22 cellular contexts compared by ENCODE assay signal in genomic region chr9:85268024-85268610, GRCh38.
"Had no signal": no experiment of that assay in that cellular context is flagged by ENCODE, and none has a peak within 500 bp of the region (broad histone marks: within the 10 kb centered on the region; RNA-seq: fewer than 3 reads in every experiment).

No MANE protein-coding gene starts in this region.

- H3K4me3 ChIP-seq: body of pancreas, gastrocnemius medialis, lung, testis, vagina had no signal

- H3K27me3 Mint-ChIP-seq: stimulated activated naive B cell treated with anti-CD40 and anti-IgM and Interleukin-4, amounts not matched to agents 10 μg/mL and 1 μg/mL and 100 μg/mL, for 72 hours had no signal

- H3K4me3 Mint-ChIP-seq: activated CD8-positive, alpha-beta T cell treated with anti-CD3 and anti-CD28 coated beads, Interleukin-2, amount 10 ng/mL, durations not matched to agents 7 days and 5 days; activated naive CD4-positive, alpha-beta T cell treated with anti-CD3 and anti-CD28 coated beads, Interleukin-2, amount 50 U/mL, for 24 hours; activated T-helper 1 cell treated with anti-CD3 and anti-CD28 coated beads, Interleukin-12 subunit alpha, Interleukin-12 subunit beta, Interleukin-2, Interleukin-4 antibody, amounts not matched to agents 30 ng/mL and 10 ng/mL and 1 ng/mL, durations not matched to agents 14 hours and 24 hours and 36 hours; natural killer cell treated with Interleukin-12 subunit alpha and Interleukin-12 subunit beta and Interleukin-15 and Interleukin-18, amount 100 ng/mL, for 72 hours; stimulated activated naive B cell treated with anti-CD40 and anti-IgM and Interleukin-4, amounts not matched to agents 10 μg/mL and 1 μg/mL and 100 μg/mL, for 72 hours had no signal

- H3K9me3 ChIP-seq: body of pancreas, gastrocnemius medialis, testis, vagina had no signal

- H3K4me1 Mint-ChIP-seq: activated naive CD4-positive, alpha-beta T cell treated with anti-CD3 and anti-CD28 coated beads, Interleukin-2, amount 50 U/mL, for 24 hours had no signal

- H3K36me3 Mint-ChIP-seq: activated naive CD4-positive, alpha-beta T cell treated with anti-CD3 and anti-CD28 coated beads, Interleukin-2, amount 50 U/mL, for 24 hours; natural killer cell treated with Interleukin-12 subunit alpha and Interleukin-12 subunit beta and Interleukin-15 and Interleukin-18, amount 100 ng/mL, for 72 hours; stimulated activated naive B cell treated with anti-CD40 and anti-IgM and Interleukin-4, amounts not matched to agents 10 μg/mL and 1 μg/mL and 100 μg/mL, for 72 hours had no signal

- H3K36me3 ChIP-seq: gastrocnemius medialis, vagina, WERI-Rb-1 had no signal

- H3K9ac ChIP-seq: parathyroid adenoma had no signal

- H3K9me3 Mint-ChIP-seq: activated naive CD4-positive, alpha-beta T cell treated with anti-CD3 and anti-CD28 coated beads, Interleukin-2, amount 50 U/mL, for 24 hours; activated T-helper 1 cell treated with anti-CD3 and anti-CD28 coated beads, Interleukin-12 subunit alpha, Interleukin-12 subunit beta, Interleukin-2, Interleukin-4 antibody, amounts not matched to agents 30 ng/mL and 10 ng/mL and 1 ng/mL, durations not matched to agents 14 hours and 24 hours and 36 hours; natural killer cell treated with Interleukin-12 subunit alpha and Interleukin-12 subunit beta and Interleukin-15 and Interleukin-18, amount 100 ng/mL, for 72 hours; stimulated activated naive B cell treated with anti-CD40 and anti-IgM and Interleukin-4, amounts not matched to agents 10 μg/mL and 1 μg/mL and 100 μg/mL, for 72 hours had no signal

- H3K4me1 ChIP-seq: gastrocnemius medialis, parathyroid adenoma, testis had no signal

- H2AFZ ChIP-seq: parathyroid adenoma had no signal

- H3K27me3 ChIP-seq: body of pancreas, gastrocnemius medialis, testis, vagina had no signal

- ATAC-seq: activated CD8-positive, alpha-beta T cell treated with anti-CD3 and anti-CD28 coated beads, Interleukin-2, amount 10 ng/mL, durations not matched to agents 7 days and 5 days; body of pancreas; gastrocnemius medialis; left colon; natural killer cell treated with Interleukin-12 subunit alpha and Interleukin-12 subunit beta and Interleukin-15 and Interleukin-18, amount 100 ng/mL, for 72 hours had no signal

- H3K27ac ChIP-seq: body of pancreas, gastrocnemius medialis, parathyroid adenoma, testis, vagina, WERI-Rb-1 had no signal

- H3K27ac Mint-ChIP-seq: activated CD8-positive, alpha-beta T cell treated with anti-CD3 and anti-CD28 coated beads, Interleukin-2, amount 10 ng/mL, durations not matched to agents 7 days and 5 days; activated naive CD4-positive, alpha-beta T cell treated with anti-CD3 and anti-CD28 coated beads, Interleukin-2, amount 50 U/mL, for 24 hours; activated T-helper 1 cell treated with anti-CD3 and anti-CD28 coated beads, Interleukin-12 subunit alpha, Interleukin-12 subunit beta, Interleukin-2, Interleukin-4 antibody, amounts not matched to agents 30 ng/mL and 10 ng/mL and 1 ng/mL, durations not matched to agents 14 hours and 24 hours and 36 hours; natural killer cell treated with Interleukin-12 subunit alpha and Interleukin-12 subunit beta and Interleukin-15 and Interleukin-18, amount 100 ng/mL, for 72 hours; stimulated activated naive B cell treated with anti-CD40 and anti-IgM and Interleukin-4, amounts not matched to agents 10 μg/mL and 1 μg/mL and 100 μg/mL, for 72 hours had no signal

- DNase-seq: activated CD4-positive, alpha-beta T cell treated with anti-CD3 and anti-CD28 coated beads for 1 hour; activated CD4-positive, alpha-beta T cell treated with anti-CD3 and anti-CD28 coated beads, Interleukin-2, amount 50 U/mL, for 1 hour; activated CD8-positive, alpha-beta T cell treated with anti-CD3 and anti-CD28 coated beads, Interleukin-2, amount 10 ng/mL, durations not matched to agents 7 days and 5 days; activated gamma-delta T cell; anterior cingulate cortex; body of pancreas; gastrocnemius medialis; hippocampal formation; left colon; stimulated activated CD4-positive, alpha-beta T cell treated with anti-CD3 and anti-CD28 coated beads, Interleukin-2, amount 100 ng/mL, for 48 hours; stimulated activated CD8-positive, alpha-beta memory T cell treated with anti-CD3 and anti-CD28 coated beads, Interleukin-4, amount 100 ng/mL, for 48 hours; stimulated activated naive B cell treated with anti-CD40 and anti-IgM and Interleukin-4, amounts not matched to agents 10 μg/mL and 1 μg/mL and 100 μg/mL, for 72 hours; T-helper 1 cell; testis; trophoblast cell; WERI-Rb-1 had no signal
